ENCODE assay signal across 11 cellular contexts in genomic region chr20:46427384-46427783, GRCh38.
"Had no signal": no experiment of that assay in that cellular context is flagged by ENCODE, and none has a peak within 500 bp of the region (broad histone marks: within the 10 kb centered on the region; RNA-seq: fewer than 3 reads in every experiment).

No MANE protein-coding gene starts in this region.

- ATAC-seq: GM23338, HCT116 had no signal

- H3K9me3 ChIP-seq: HAP-1 had no signal

- H3K9ac ChIP-seq: GM23248 had no signal

- H3K36me3 ChIP-seq: HAP-1 had no signal

- H3K4me3 ChIP-seq: GM23248, GM23338, HAP-1 had no signal

- H3K4me1 ChIP-seq: HAP-1 had no signal

- DNase-seq: GM23248, GOT3, H7, H9, HCEC 1CT, HFFc6 had no signal

- H3K27ac ChIP-seq: GM23248 had no signal

- H2AFZ ChIP-seq: GM23248, GM23338 had no signal

- FAIRE-seq: H1, H54 had no signal

- H3K4me2 ChIP-seq: GM23338 had no signal
